In genomic region chr17:63263053-63263452, GRCh38 we compare ENCODE assay signal across 8 cellular contexts.
"Had no signal": no experiment of that assay in that cellular context is flagged by ENCODE, and none has a peak within 500 bp of the region (broad histone marks: within the 10 kb centered on the region; RNA-seq: fewer than 3 reads in every experiment).

No MANE protein-coding gene starts in this region.

- H3K4me3 ChIP-seq: GM23248, HAP-1 had no signal

- H3K4me1 ChIP-seq: HAP-1 had no signal

- H3K9me3 Mint-ChIP-seq: HFFc6, IgD-negative memory B cell had no signal

- H3K27ac Mint-ChIP-seq: HFFc6, IgD-negative memory B cell had no signal

- DNase-seq: GM23248, GOT3, H7, HFFc6 had no signal

- H2AFZ ChIP-seq: GM23248 had no signal

- H3K27ac ChIP-seq: GM23248, HL-60 had no signal

- H3K36me3 ChIP-seq: HAP-1 had no signal

- H3K4me3 Mint-ChIP-seq: HFFc6 had no signal

- FAIRE-seq: HepG2 had no signal

- H3K9ac ChIP-seq: GM23248 had no signal

- H3K4me1 Mint-ChIP-seq: IgD-negative memory B cell had no signal
